ENCODE assay signal across 1 cellular context in genomic region chr10:48555310-48556042, GRCh38.
TF ChIP-seq lines count a peak whose summit lies in the region.

No MANE protein-coding gene starts in this region.

TF ChIP-seq in GM23338, 12 proteins besides CTCF, POLR2A, EP300 and RAD21 (continued from another document):
- TF ChIP-seq ZNF462 (CRISPR knock-in tag; IDR thresholded peaks at IDR 0.05) (no peak), REST (IDR thresholded peaks at IDR 0.05; ENCODE audit: unreplicated experiment) (no peak), EZH2 (IDR thresholded peaks at IDR 0.05; ENCODE audit: low read depth, unreplicated experiment) (no peak), STAT1 (IDR thresholded peaks at IDR 0.05; ENCODE audit: unreplicated experiment) (no peak), CREB1 (CRISPR knock-in tag; IDR thresholded peaks at IDR 0.05; ENCODE audit: low read depth) (no peak), ZNF331 (CRISPR knock-in tag; IDR thresholded peaks at IDR 0.05; ENCODE audit: low read depth) (no peak), JUNB (IDR thresholded peaks at IDR 0.05; ENCODE audit: unreplicated experiment) (no peak)
